Comparison of ENCODE assay signal across 8 cellular contexts in the genomic region with DNA sequence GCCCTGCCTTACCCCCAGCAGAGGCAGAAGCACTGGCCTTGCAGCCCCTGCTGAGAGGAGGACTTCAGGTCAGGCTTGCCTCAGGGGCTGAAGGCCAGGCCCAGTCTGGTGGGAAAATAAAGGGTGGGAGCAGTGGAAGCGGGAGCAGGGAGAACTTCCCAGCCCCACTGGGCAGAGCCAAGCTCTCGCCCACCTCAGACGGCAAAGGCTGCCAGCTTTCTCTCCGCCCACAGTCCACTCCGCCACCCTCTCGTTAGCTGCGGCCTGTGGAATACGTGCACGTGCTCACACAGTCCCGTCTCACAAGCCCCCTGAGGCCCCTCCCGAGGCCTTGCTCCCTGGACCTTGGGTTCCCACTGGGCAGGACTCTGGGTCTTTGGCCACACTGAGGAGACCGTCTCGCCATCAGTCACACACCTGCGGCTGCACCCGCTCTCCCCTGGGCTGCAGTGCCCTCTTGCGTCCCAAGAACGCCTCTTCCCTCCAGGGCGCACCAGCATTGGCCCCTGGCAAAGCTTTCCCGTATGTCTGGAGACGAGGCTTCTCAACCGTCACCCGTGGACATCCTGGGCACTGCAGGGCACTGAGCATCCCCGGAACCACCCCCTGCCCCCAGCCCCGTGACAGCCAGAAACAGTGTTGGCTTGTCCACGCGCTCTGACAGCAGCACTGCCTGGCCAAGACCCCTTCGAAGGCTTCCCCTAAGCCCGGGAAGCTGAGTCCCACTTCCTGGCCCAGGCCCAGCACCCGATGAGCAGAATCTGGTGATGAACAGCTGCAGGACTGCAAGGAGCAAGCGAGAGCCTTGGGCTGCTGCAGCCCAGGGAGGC. TPM values are rescaled to one million over a fixed set of nuclear protein-coding genes. Genes with fewer than 3 reads are reported as not detected.
A peak's percentile ranks its signal among the peaks of the same experiment; 100 is the strongest.
DNase-seq lines count a peak whose midpoint lies in the region; ATAC-seq, FAIRE-seq and TF ChIP-seq lines count a peak whose summit lies in the region.

No MANE protein-coding gene starts in this region.

- 17 to 19% methylated on average over 30 of the region's 30 CpGs for WGBS in pancreas, 2 donors

- intact Hi-C loops in pancreas (cut with DNase I) = loop anchor here in 1 of 3 donors (5.0 kb wide), 1 partner anchor 255 kb away; no protein-coding TSS in a partner anchor

- no peaks in the 10 kb centered on the region for H3K36me3 ChIP-seq in pancreas

- H3K27ac ChIP-seq in pancreas = no peak overlapping the region

- TF ChIP-seq CTCF in pancreas (IDR thresholded peaks at IDR 0.05) = peak; percentile 61 to 77 (median 69)

- H3K27me3 ChIP-seq in pancreas = no peaks in the 10 kb centered on the region

- peak; percentile 87 to 96 (median 93) for ATAC-seq in pancreas

- H3K9me3 ChIP-seq in pancreas = no peaks in the 10 kb centered on the region

- FAIRE-seq in frontal cortex (lab: Jason Lieb, UNC) (no peak), pancreas (lab: Jason Lieb, UNC) (no peak)

- DNase-seq in NCI-H1436 (lab: John Stamatoyannopoulos, UW) (peak; percentile 80), NCI-H1436 treated with DMSO at 0.1 percent for 48 hours (lab: John Stamatoyannopoulos, UW) (no peak), LoVo (ENCODE audit: low spot score) (peak; percentile 84), SHP77 treated with DMSO at 0.1 percent for 48 hours (lab: John Stamatoyannopoulos, UW) (peak; percentile 54), frontal cortex (ENCODE audit: low spot score in 2 of 2) (peak; percentile 88 to 93), pancreas (peak; percentile 69 to 95 (median 84)), ureter (ENCODE audit: low spot score) (peak; percentile 80)
- DNase-seq in activated naive CD4-positive, alpha-beta T cell (lab: John Stamatoyannopoulos, UW) = peak; percentile 31 to 71 (median 42)

- no peaks in the 10 kb centered on the region for H3K4me1 ChIP-seq in pancreas

- H3K4me3 ChIP-seq in pancreas = no peak overlapping the region

RNA-seq across cellular contexts. Expression of gene MRPL28, which starts 8.3 kb away (rescaled TPM):
- total RNA-seq in frontal cortex (44.8 TPM), pancreas (10 to 100 TPM in 5 of 6 donors, 1 to 10 TPM in 1; 9.2 to 22.0 (median 18.6) TPM), ureter (56.6 TPM)
- 10 to 100 TPM; 58.1 to 65.4 TPM for polyA plus RNA-seq in pancreas

RNA-seq across cellular contexts. Expression of gene AXIN1, which starts 9.6 kb away (rescaled TPM):
- total RNA-seq in frontal cortex (24.5 TPM), pancreas (10 to 100 TPM in 3 of 6 donors, 1 to 10 TPM in 3; 8.0 to 13.6 (median 9.6) TPM), ureter (20.1 TPM)
- polyA plus RNA-seq in pancreas = 10 to 100 TPM; 12.3 to 12.8 TPM

RNA-seq across cellular contexts. Expression of gene PGAP6, which starts 19.7 kb away (rescaled TPM):
- total RNA-seq in frontal cortex = 18.8 TPM
- 10 to 100 TPM; 53.1 to 75.5 (median 58.9) TPM for total RNA-seq in pancreas
- polyA plus RNA-seq in pancreas = 10 to 100 TPM; 62.1 to 88.5 TPM
- 37.6 TPM for total RNA-seq in ureter

RNA-seq across cellular contexts. Expression of gene NME4, which starts 34.9 kb away (rescaled TPM):
- total RNA-seq in frontal cortex (12.6 TPM), pancreas (10 to 100 TPM; 11.0 to 32.5 (median 20.8) TPM), ureter (121 TPM)
- polyA plus RNA-seq in pancreas = 10 to 100 TPM; 48.4 to 68.6 TPM

RNA-seq across cellular contexts. Expression of gene DECR2, which starts 39.6 kb away (rescaled TPM):
- total RNA-seq in frontal cortex = 7.7 TPM
- total RNA-seq in pancreas = 10 to 100 TPM in 5 of 6 donors, 1 to 10 TPM in 1; 9.2 to 21.4 (median 15.6) TPM
- 10 to 100 TPM; 48.8 to 68.0 TPM for polyA plus RNA-seq in pancreas
- total RNA-seq in ureter = 17.5 TPM
